ENCODE assay signal across 14 cellular contexts in genomic region chr1:205447457-205448415, GRCh38. TPM values are rescaled to one million over a fixed set of nuclear protein-coding genes. Genes with fewer than 3 reads are reported as not detected.
DNase-seq lines count a peak whose midpoint lies in the region; FAIRE-seq and TF ChIP-seq lines count a peak whose summit lies in the region.
"Had no signal": no experiment of that assay in that cellular context is flagged by ENCODE, and none has a peak within 500 bp of the region (broad histone marks: within the 10 kb centered on the region; RNA-seq: fewer than 3 reads in every experiment).

No MANE protein-coding gene starts in this region.

- WGBS in ectodermal cell, 2 experiments = 10 to 12% methylated on average over 20 of the region's 20 CpGs

- H3K9me3 ChIP-seq in ectodermal cell (ENCODE audit: control insufficient read depth, low read length) = no peaks in the 10 kb centered on the region
- H3K9me3 ChIP-seq: upper lobe of right lung had no signal

- H3K9me3 Mint-ChIP-seq in Calu3 (ENCODE audit: low read depth, unreplicated experiment) (no peaks in the 10 kb centered on the region), mesothelial cell of epicardium (no peaks in the 10 kb centered on the region)
- H3K9me3 Mint-ChIP-seq: T-helper 2 cell treated with Interferon-gamma antibody and Interleukin-4, amounts not matched to agents 5 μg/mL and 100 μg/mL, for 36 hours had no signal

- no peaks in the 10 kb centered on the region for H3K27me3 ChIP-seq in ectodermal cell (ENCODE audit: control insufficient read depth, insufficient read depth, low read length, poor library complexity, severe bottlenecking)

- H3K27ac Mint-ChIP-seq in Calu3 (ENCODE audit: unreplicated experiment) (peak overlapping the region; percentile 98), mesothelial cell of epicardium (peak overlapping the region; percentile 45)
- H3K27ac Mint-ChIP-seq: activated naive CD8-positive, alpha-beta T cell; T-helper 2 cell treated with Interferon-gamma antibody and Interleukin-4, amounts not matched to agents 5 μg/mL and 100 μg/mL, for 36 hours had no signal

- intact Hi-C loops in Calu3 (cut with micrococcal nuclease; ENCODE audit: unreplicated experiment) = no loop called here

- peaks cover under 1% of the 10 kb centered on the region for H3K27me3 Mint-ChIP-seq in Calu3 (ENCODE audit: unreplicated experiment)
- peaks cover 13% of the 10 kb centered on the region for H3K27me3 Mint-ChIP-seq in mesothelial cell of epicardium (ENCODE audit: low read depth)

- H3K4me1 ChIP-seq in ectodermal cell (ENCODE audit: control insufficient read depth, insufficient read depth, low read length) = peaks cover 95% of the 10 kb centered on the region

- DNase-seq in Calu3 (peak; percentile 57), NCI-H69 (lab: John Stamatoyannopoulos, UW) (peak; percentile 31), mesothelial cell of epicardium (ENCODE audit: low spot score in 2 of 2, unreplicated experiment in 2 of 2) (no peak), GM19239 (ENCODE audit: insufficient read length, low spot score) (no peak), NCI-H345 (lab: John Stamatoyannopoulos, UW) (no peak), NCI-H345 treated with DMSO at 0.1 percent for 48 hours (lab: John Stamatoyannopoulos, UW; ENCODE audit: unreplicated experiment) (no peak)
- no peak for DNase-seq in activated naive CD4-positive, alpha-beta T cell treated with Interleukin-2 at 50 U/mL for 16 hours
- DNase-seq: DMS53, kidney, NCI-H2029, upper lobe of right lung had no signal

- TF ChIP-seq CTCF in Calu3 (IDR thresholded peaks at IDR 0.05; ENCODE audit: unreplicated experiment) (no peak), mesothelial cell of epicardium (IDR thresholded peaks at IDR 0.05; ENCODE audit: unreplicated experiment) (no peak)

- H3K4me1 Mint-ChIP-seq in Calu3 (ENCODE audit: low read depth, unreplicated experiment) (peaks cover 61% of the 10 kb centered on the region), mesothelial cell of epicardium (peaks cover 70% of the 10 kb centered on the region)

- peak overlapping the region; percentile 59 for H3K27ac ChIP-seq in ectodermal cell (ENCODE audit: insufficient read depth, low read depth, low read length, poor library complexity, severe bottlenecking)

- H3K4me3 ChIP-seq in ectodermal cell (ENCODE audit: insufficient read depth, low read depth, low read length) = no peak overlapping the region

- H3K4me3 Mint-ChIP-seq in Calu3 (ENCODE audit: low read depth, unreplicated experiment) = peak overlapping the region; percentile 100
- peak overlapping the region; percentile 30 for H3K4me3 Mint-ChIP-seq in mesothelial cell of epicardium
- H3K4me3 Mint-ChIP-seq: activated naive CD8-positive, alpha-beta T cell; T-helper 2 cell treated with Interferon-gamma antibody and Interleukin-4, amounts not matched to agents 5 μg/mL and 100 μg/mL, for 36 hours had no signal

- H3K36me3 Mint-ChIP-seq in Calu3 (ENCODE audit: insufficient read depth, unreplicated experiment) (peaks cover 75% of the 10 kb centered on the region), mesothelial cell of epicardium (no peaks in the 10 kb centered on the region)
- H3K36me3 Mint-ChIP-seq: activated naive CD8-positive, alpha-beta T cell had no signal

- H3K36me3 ChIP-seq in ectodermal cell (ENCODE audit: control insufficient read depth, insufficient read depth, low read length) = no peaks in the 10 kb centered on the region
- H3K36me3 ChIP-seq: upper lobe of right lung had no signal

- CTCF ChIA-PET in Calu3 (lab: Charles Lee) = interaction anchor here (1.0 to 4.0 kb wide), 6 partner anchors 10 to 96 kb away, joined by 3 to 38 read pairs (median 4); no protein-coding TSS in a partner anchor

- BruUV-seq in Calu3 (replicated peaks; lab: Mats Ljungman, UMichigan) = TSS peak; percentile 25

- FAIRE-seq in GM19239 (lab: Jason Lieb, UNC) = no peak
- FAIRE-seq: kidney had no signal

RNA-seq across cellular contexts. Expression of gene BLACAT1, which starts 8.1 kb away (rescaled TPM):
- total RNA-seq in Calu3 (2022) (14.2 TPM in 2 replicates), mesothelial cell of epicardium (0.66 to 0.74 TPM (median 0.72 TPM) in 3 replicates)
- polyA plus RNA-seq in ectodermal cell (2013, experiment 1 of 4) = 16.6 TPM
- polyA plus RNA-seq in ectodermal cell (2013, experiment 2 of 4) = 19.7 TPM
- polyA plus RNA-seq in ectodermal cell (2013, experiment 3 of 4) = 8.4 TPM
- 9.3 TPM for polyA plus RNA-seq in ectodermal cell (2013, experiment 4 of 4)

RNA-seq across cellular contexts. Expression of gene LEMD1, which starts 25.9 kb away (rescaled TPM):
- 15.3 and 17.2 TPM in 2 replicates for total RNA-seq in Calu3 (2022)
- 30.6 TPM for polyA plus RNA-seq in ectodermal cell (2013, experiment 1 of 4)
- 29.1 TPM for polyA plus RNA-seq in ectodermal cell (2013, experiment 2 of 4)
- 15.1 TPM for polyA plus RNA-seq in ectodermal cell (2013, experiment 3 of 4)
- 21.4 TPM for polyA plus RNA-seq in ectodermal cell (2013, experiment 4 of 4)
- 1.3 to 1.9 TPM (median 1.6 TPM) in 3 replicates for total RNA-seq in mesothelial cell of epicardium

RNA-seq across cellular contexts. Expression of gene CDK18, which starts 56.7 kb away (rescaled TPM):
- total RNA-seq in Calu3 (2022) (42.1 and 44.0 TPM in 2 replicates), mesothelial cell of epicardium (28.7 to 33.2 TPM (median 31.1 TPM) in 3 replicates)
- 37.4 TPM for polyA plus RNA-seq in ectodermal cell (2013, experiment 1 of 4)
- 34.2 TPM for polyA plus RNA-seq in ectodermal cell (2013, experiment 2 of 4)
- polyA plus RNA-seq in ectodermal cell (2013, experiment 3 of 4) = 26.0 TPM
- polyA plus RNA-seq in ectodermal cell (2013, experiment 4 of 4) = 31.5 TPM

Comparison
In these comparisons a context has a peak if more than half of its experiments do, and no peak if none do; other contexts are left out.
1. DNase-seq: peak in Calu3 (single experiment) and NCI-H69 (single experiment); none in mesothelial cell of epicardium (0 of 2), GM19239 (single experiment), NCI-H345 (single experiment), activated naive CD4-positive, alpha-beta T cell treated with Interleukin-2 at 50 U/mL for 16 hours (single experiment) and NCI-H345 treated with DMSO at 0.1 percent for 48 hours (single experiment).